2 cellular contexts compared by ENCODE assay signal in genomic region chr10:122541541-122542002, GRCh38.
TF ChIP-seq lines count a peak whose summit lies in the region.

No MANE protein-coding gene starts in this region.

TF ChIP-seq in liver, 16 proteins besides CTCF, POLR2A, EP300 and RAD21:
- TF ChIP-seq REST (IDR thresholded peaks at IDR 0.05) (peak; percentile 67), FOXA2 (IDR thresholded peaks at IDR 0.05) (peak; percentile 59), GABPA (IDR thresholded peaks at IDR 0.05 in 1 of 2, conservative IDR thresholded peaks at IDR 0.05 in 1 of 2) (peak in 1 of 2 donors; percentile 42), YY1 (IDR thresholded peaks at IDR 0.05) (peak; percentile 79), SP1 (IDR thresholded peaks at IDR 0.05) (peak; percentile 40), JUND (IDR thresholded peaks at IDR 0.05) (peak; percentile 25 to 81), TAF1 (conservative IDR thresholded peaks at IDR 0.05) (no peak), FOXA1 (IDR thresholded peaks at IDR 0.05) (peak; percentile 46), MAX (IDR thresholded peaks at IDR 0.05) (peak; percentile 75), RXRA (IDR thresholded peaks at IDR 0.05) (peak in 1 of 2 donors; percentile 84), HNF4A (conservative IDR thresholded peaks at IDR 0.05) (peak; percentile 62 to 73), ZBTB33 (IDR thresholded peaks at IDR 0.05) (peak; percentile 73), EGR1 (IDR thresholded peaks at IDR 0.05; ENCODE audit: low read depth in 2 of 2) (peak in 1 of 2 donors; percentile 39), HNF4G (IDR thresholded peaks at IDR 0.05) (no peak), ATF3 (IDR thresholded peaks at IDR 0.05) (peak; percentile 48), NR2F2 (IDR thresholded peaks at IDR 0.05) (no peak)
TF ChIP-seq in liver: peak in this region for 13.

TF ChIP-seq in GM23338, 12 proteins besides CTCF, POLR2A, EP300 and RAD21 (continued from another document):
- TF ChIP-seq ZNF462 (CRISPR knock-in tag; IDR thresholded peaks at IDR 0.05), result no peak
- TF ChIP-seq REST (IDR thresholded peaks at IDR 0.05; ENCODE audit: unreplicated experiment), result no peak
- TF ChIP-seq POLR2AphosphoS5 (IDR thresholded peaks at IDR 0.05; ENCODE audit: low read depth), result no peak
- no peak for TF ChIP-seq JUNB (IDR thresholded peaks at IDR 0.05; ENCODE audit: unreplicated experiment)
- no peak for TF ChIP-seq STAT1 (IDR thresholded peaks at IDR 0.05; ENCODE audit: unreplicated experiment)
- TF ChIP-seq EZH2phosphoT487 (IDR thresholded peaks at IDR 0.05; ENCODE audit: unreplicated experiment), result no peak
- no peak for TF ChIP-seq NANOG (IDR thresholded peaks at IDR 0.05; ENCODE audit: borderline replicate concordance)
- TF ChIP-seq ETS1 (IDR thresholded peaks at IDR 0.05), result no peak
- no peak for TF ChIP-seq EZH2 (IDR thresholded peaks at IDR 0.05; ENCODE audit: low read depth, unreplicated experiment)
